Comparison of ENCODE assay signal across 1 cellular context in genomic region chr6:154356690-154357089, GRCh38.
TF ChIP-seq lines count a peak whose summit lies in the region.

A gene with protein sequence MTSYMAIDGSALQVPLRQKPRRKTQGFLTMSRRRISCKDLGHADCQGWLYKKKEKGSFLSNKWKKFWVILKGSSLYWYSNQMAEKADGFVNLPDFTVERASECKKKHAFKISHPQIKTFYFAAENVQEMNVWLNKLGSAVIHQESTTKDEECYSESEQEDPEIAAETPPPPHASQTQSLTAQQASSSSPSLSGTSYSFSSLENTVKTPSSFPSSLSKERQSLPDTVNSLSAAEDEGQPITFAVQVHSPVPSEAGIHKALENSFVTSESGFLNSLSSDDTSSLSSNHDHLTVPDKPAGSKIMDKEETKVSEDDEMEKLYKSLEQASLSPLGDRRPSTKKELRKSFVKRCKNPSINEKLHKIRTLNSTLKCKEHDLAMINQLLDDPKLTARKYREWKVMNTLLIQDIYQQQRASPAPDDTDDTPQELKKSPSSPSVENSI (minus strand): TSS chr6:154356803. CDS start chr6:154265947, 90,856 bp downstream.

TF ChIP-seq in IMR-90, 13 proteins besides CTCF, POLR2A, EP300 and RAD21 (continued from another document):
- TF ChIP-seq, protein P1, sequence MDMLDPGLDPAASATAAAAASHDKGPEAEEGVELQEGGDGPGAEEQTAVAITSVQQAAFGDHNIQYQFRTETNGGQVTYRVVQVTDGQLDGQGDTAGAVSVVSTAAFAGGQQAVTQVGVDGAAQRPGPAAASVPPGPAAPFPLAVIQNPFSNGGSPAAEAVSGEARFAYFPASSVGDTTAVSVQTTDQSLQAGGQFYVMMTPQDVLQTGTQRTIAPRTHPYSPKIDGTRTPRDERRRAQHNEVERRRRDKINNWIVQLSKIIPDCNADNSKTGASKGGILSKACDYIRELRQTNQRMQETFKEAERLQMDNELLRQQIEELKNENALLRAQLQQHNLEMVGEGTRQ (IDR thresholded peaks at IDR 0.05; ENCODE audit: low read depth, low read length), result no peak
- no peak for TF ChIP-seq SMC3 (IDR thresholded peaks at IDR 0.05; ENCODE audit: low read depth, low read length)
